31 cellular contexts compared by ENCODE assay signal in the genomic region with DNA sequence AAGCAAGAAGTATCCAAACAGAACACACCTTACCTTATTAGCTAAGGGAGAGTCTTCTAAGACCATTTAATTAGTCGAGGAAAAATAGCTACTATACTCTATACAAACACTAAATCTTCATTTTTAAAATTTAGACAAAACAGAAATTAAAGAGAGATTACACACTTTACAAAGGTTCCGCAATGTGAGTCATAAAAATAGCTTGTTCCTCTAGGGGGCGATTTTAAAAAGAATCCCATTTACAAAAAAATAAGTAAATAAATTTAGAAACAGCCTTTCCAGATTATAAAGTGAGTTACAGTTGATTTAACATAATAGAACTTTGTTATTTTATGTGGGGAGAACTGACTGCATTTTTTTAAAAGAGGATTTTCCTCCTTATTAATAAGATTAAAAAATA.
DNase-seq lines count a peak whose midpoint lies in the region; ATAC-seq, FAIRE-seq and TF ChIP-seq lines count a peak whose summit lies in the region.
"Had no signal": no experiment of that assay in that cellular context is flagged by ENCODE, and none has a peak within 500 bp of the region (broad histone marks: within the 10 kb centered on the region; RNA-seq: fewer than 3 reads in every experiment).

No MANE protein-coding gene starts in this region.

- H3K27ac Mint-ChIP-seq in neural progenitor cell = no peak overlapping the region
- H3K27ac Mint-ChIP-seq: CD4-positive, alpha-beta memory T cell; stimulated activated memory B cell treated with anti-CD40 and anti-IgM and Interleukin-4, amounts not matched to agents 10 μg/mL and 1 μg/mL and 100 μg/mL, for 72 hours had no signal

- no peaks in the 10 kb centered on the region for H3F3A ChIP-seq in Loucy (ENCODE audit: low read depth)
- no peaks in the 10 kb centered on the region for H3F3A ChIP-seq in neural progenitor cell (ENCODE audit: low read depth)

- H3K36me3 ChIP-seq in Loucy (ENCODE audit: insufficient read depth, low read length) (no peaks in the 10 kb centered on the region), neural progenitor cell (no peaks in the 10 kb centered on the region), hepatocyte (replicated peaks; ENCODE audit: insufficient read depth, low read depth) (no peaks in the 10 kb centered on the region)
- H3K36me3 ChIP-seq: gastrocnemius medialis, prostate gland had no signal

- in situ Hi-C loops in GM13976 (cut with MboI; ENCODE audit: low sequenced_read_pairs, unreplicated experiment) = no loop called here

- no peak overlapping the region for H3K27ac ChIP-seq in C4-2B
- H3K27ac ChIP-seq in neural progenitor cell = no peak overlapping the region
- H3K27ac ChIP-seq in hepatocyte = no peak overlapping the region
- H3K27ac ChIP-seq: dorsolateral prefrontal cortex, gastrocnemius medialis, HL-60, prostate gland, VCaP had no signal

- H3K9me2 ChIP-seq in Loucy (replicated peaks; ENCODE audit: low read depth, low read length) (no peaks in the 10 kb centered on the region), hepatocyte (replicated peaks; ENCODE audit: insufficient read depth) (no peaks in the 10 kb centered on the region)

- no peak overlapping the region for H3K9ac ChIP-seq in Loucy (ENCODE audit: low read depth, low read length, poor library complexity, severe bottlenecking)
- H3K9ac ChIP-seq in neural progenitor cell = no peak overlapping the region

- H3K9me3 ChIP-seq in Loucy (ENCODE audit: insufficient read depth, low read depth, low read length) = no peaks in the 10 kb centered on the region
- no peaks in the 10 kb centered on the region for H3K9me3 ChIP-seq in neural progenitor cell (ENCODE audit: low read depth)
- no peaks in the 10 kb centered on the region for H3K9me3 ChIP-seq in hepatocyte (ENCODE audit: low read depth)
- H3K9me3 ChIP-seq: gastrocnemius medialis, prostate gland had no signal

- no peaks in the 10 kb centered on the region for H3K36me3 Mint-ChIP-seq in neural progenitor cell
- H3K36me3 Mint-ChIP-seq: CD4-positive, alpha-beta memory T cell; stimulated activated memory B cell treated with anti-CD40 and anti-IgM and Interleukin-4, amounts not matched to agents 10 μg/mL and 1 μg/mL and 100 μg/mL, for 72 hours had no signal

- H3K4me1 ChIP-seq in Loucy (ENCODE audit: insufficient read depth, low read length, poor library complexity, severe bottlenecking) (no peaks in the 10 kb centered on the region), neural progenitor cell (no peaks in the 10 kb centered on the region), hepatocyte (ENCODE audit: insufficient read depth) (no peaks in the 10 kb centered on the region)
- H3K4me1 ChIP-seq: gastrocnemius medialis, prostate gland had no signal

- H3K4me3 ChIP-seq in Loucy (ENCODE audit: low read length, poor library complexity, severe bottlenecking) (no peak overlapping the region), neural progenitor cell (no peak overlapping the region), hepatocyte (no peak overlapping the region)
- H3K4me3 ChIP-seq: dorsolateral prefrontal cortex, gastrocnemius medialis, prostate gland had no signal

- 69% methylated on average over 3 of the region's 3 CpGs for WGBS in hepatocyte (ENCODE audit: low lambda C conversion rate, missing lambda C conversion rate)

- H4K20me1 ChIP-seq in Loucy (ENCODE audit: insufficient read depth, low read length, poor library complexity, severe bottlenecking) = no peaks in the 10 kb centered on the region
- no peaks in the 10 kb centered on the region for H4K20me1 ChIP-seq in neural progenitor cell (ENCODE audit: low read depth)
- no peaks in the 10 kb centered on the region for H4K20me1 ChIP-seq in hepatocyte (ENCODE audit: insufficient read depth, poor library complexity, severe bottlenecking)

- H3K79me2 ChIP-seq in Loucy (ENCODE audit: insufficient read depth, low read length) = no peaks in the 10 kb centered on the region
- H3K79me2 ChIP-seq in neural progenitor cell (ENCODE audit: low read depth) = no peaks in the 10 kb centered on the region
- H3K79me2 ChIP-seq in hepatocyte = no peaks in the 10 kb centered on the region

- intact Hi-C loops in Right ventricle myocardium inferior (cut with DNase I) = no loop called here

- H3K4me3 Mint-ChIP-seq in neural progenitor cell = no peak overlapping the region
- H3K4me3 Mint-ChIP-seq: activated T-cell treated with anti-CD3 and anti-CD28 coated beads, Interleukin-2, amount 50 U/mL, for 4 hours; CD4-positive, alpha-beta memory T cell; stimulated activated memory B cell treated with anti-CD40 and anti-IgM and Interleukin-4, amounts not matched to agents 10 μg/mL and 1 μg/mL and 100 μg/mL, for 72 hours had no signal

- H3K27me3 ChIP-seq in Loucy (ENCODE audit: insufficient read depth, low read length, poor library complexity, severe bottlenecking) = no peaks in the 10 kb centered on the region
- H3K27me3 ChIP-seq in neural progenitor cell = no peaks in the 10 kb centered on the region
- H3K27me3 ChIP-seq in hepatocyte = no peaks in the 10 kb centered on the region
- H3K27me3 ChIP-seq: dorsolateral prefrontal cortex, gastrocnemius medialis had no signal

- no peaks in the 10 kb centered on the region for H3K9me3 Mint-ChIP-seq in neural progenitor cell
- H3K9me3 Mint-ChIP-seq: activated T-cell treated with anti-CD3 and anti-CD28 coated beads, Interleukin-2, amount 50 U/mL, for 4 hours had no signal

- no peaks in the 10 kb centered on the region for H3K4me1 Mint-ChIP-seq in neural progenitor cell
- H3K4me1 Mint-ChIP-seq: CD4-positive, alpha-beta memory T cell; stimulated activated memory B cell treated with anti-CD40 and anti-IgM and Interleukin-4, amounts not matched to agents 10 μg/mL and 1 μg/mL and 100 μg/mL, for 72 hours had no signal

- peak; percentile 25 for TF ChIP-seq CTCF in C4-2B (conservative IDR thresholded peaks at IDR 0.05)
- peak; percentile 20; the same call in 1 of the 2 replicates for TF ChIP-seq CTCF in Loucy (conservative IDR thresholded peaks at IDR 0.05; ENCODE audit: low read length)
- TF ChIP-seq CTCF in neural progenitor cell (IDR thresholded peaks at IDR 0.05) = peak; percentile 35
- no peak for TF ChIP-seq CTCF in hepatocyte (IDR thresholded peaks at IDR 0.05; ENCODE audit: poor library complexity)
- TF ChIP-seq CTCF in GM13976 (IDR thresholded peaks at IDR 0.05; ENCODE audit: borderline replicate concordance, control extremely low read depth, extremely low read depth, insufficient read depth, missing control alignments) = no peak

- H3K4me2 ChIP-seq in Loucy (ENCODE audit: low read depth, low read length, poor library complexity, severe bottlenecking) = no peak overlapping the region
- no peak overlapping the region for H3K4me2 ChIP-seq in neural progenitor cell
- H3K4me2 ChIP-seq in hepatocyte = no peak overlapping the region

- ATAC-seq in Right ventricle myocardium inferior = no peak
- no peak for ATAC-seq in HG02973 (IDR thresholded peaks at IDR 0.05; ENCODE audit: unreplicated experiment)
- ATAC-seq: activated T-cell treated with anti-CD3 and anti-CD28 coated beads, Interleukin-2, amount 50 U/mL, for 4 hours; gastrocnemius medialis; left cardiac atrium; sciatic nerve; stimulated activated memory B cell treated with anti-CD40 and anti-IgM and Interleukin-4, amounts not matched to agents 10 μg/mL and 1 μg/mL and 100 μg/mL, for 72 hours had no signal

- H2AFZ ChIP-seq in Loucy (ENCODE audit: low read length) (no peak overlapping the region), neural progenitor cell (replicated peaks) (no peak overlapping the region), hepatocyte (no peak overlapping the region)

- H3K27me3 Mint-ChIP-seq in neural progenitor cell (ENCODE audit: insufficient read depth, low read depth) = peaks cover 2% of the 10 kb centered on the region
- H3K27me3 Mint-ChIP-seq: CD4-positive, alpha-beta memory T cell; stimulated activated memory B cell treated with anti-CD40 and anti-IgM and Interleukin-4, amounts not matched to agents 10 μg/mL and 1 μg/mL and 100 μg/mL, for 72 hours had no signal

- DNase-seq in neural progenitor cell (ENCODE audit: low spot score) = no peak
- DNase-seq in hepatocyte (ENCODE audit: low spot score) = no peak
- no peak for DNase-seq in Right ventricle myocardium inferior (ENCODE audit: missing footprints)
- DNase-seq in GM13976 (ENCODE audit: low spot score) = no peak
- DNase-seq: activated CD4-positive, alpha-beta T cell treated with anti-CD3 and anti-CD28 coated beads for 4 hours; activated T-cell treated with anti-CD3 and anti-CD28 coated beads, Interleukin-2, amount 50 U/mL, for 4 hours; AML-193; CD4-positive, alpha-beta memory T cell; dorsolateral prefrontal cortex; gastrocnemius medialis; H7; hippocampal formation; left cardiac atrium; mammary epithelial cell; NCI-H146; NCI-H2107; NCI-H446 treated with DMSO at 0.1 percent for 48 hours; OCI-M1; SIG-M5; stimulated activated CD4-positive, alpha-beta T cell treated with anti-CD3 and anti-CD28 coated beads, Interleukin-4, amount 100 ng/mL, for 24 hours; substantia nigra; T-helper 9 cell had no signal

- FAIRE-seq in endometrium (lab: Jason Lieb, UNC) = peak; percentile 23

Comparison
In these comparisons a context has a peak if more than half of its experiments do, and no peak if none do; other contexts are left out.
1. CTCF ChIP-seq: peak in C4-2B (single experiment), Loucy (single experiment) and neural progenitor cell (single experiment); none in hepatocyte (single experiment) and GM13976 (single experiment).